9 cellular contexts compared by ENCODE assay signal in genomic region chr14:70887207-70888150, GRCh38. TPM values are rescaled to one million over a fixed set of nuclear protein-coding genes. Genes with fewer than 3 reads are reported as not detected.
A peak's percentile ranks its signal among the peaks of the same experiment; 100 is the strongest.
DNase-seq lines count a peak whose midpoint lies in the region; ATAC-seq, FAIRE-seq and TF ChIP-seq lines count a peak whose summit lies in the region.
"Had no signal": no experiment of that assay in that cellular context is flagged by ENCODE, and none has a peak within 500 bp of the region (broad histone marks: within the 10 kb centered on the region; RNA-seq: fewer than 3 reads in every experiment).

No MANE protein-coding gene starts in this region.

- no peaks in the 10 kb centered on the region for H3K36me3 ChIP-seq in GM12878 (ENCODE audit: control insufficient read depth in 2 of 2, insufficient read depth in 2 of 2, low read length in 1 of 2)

- ATAC-seq in activated CD4-positive, alpha-beta T cell treated with anti-CD3 and anti-CD28 coated beads for 36 hours = peak; percentile 26
- peak; percentile 35 for ATAC-seq in HG03135 (IDR thresholded peaks at IDR 0.05; ENCODE audit: unreplicated experiment)
- peak; percentile 72 for ATAC-seq in GM12878
- ATAC-seq in Right ventricle myocardium inferior = no peak

- peak overlapping the region; percentile 57 for H3K9ac ChIP-seq in GM12878 (ENCODE audit: control insufficient read depth, insufficient read depth, low read length)

- SMC1A ChIA-PET in GM12878 (lab: Charles Lee; ENCODE audit: uncharacterized antibody, unreplicated experiment) = interaction anchor here (0.9 to 9.8 kb wide), 21 partner anchors 7 to 231 kb away, joined by 3 to 89 read pairs (median 5); partner anchors contain the start of gene PCNX1

- H3K4me1 ChIP-seq in GM12878 (ENCODE audit: control insufficient read depth, insufficient read depth, low read length) = peaks cover 63% of the 10 kb centered on the region

- DNase-seq in activated CD4-positive, alpha-beta T cell treated with anti-CD3 and anti-CD28 coated beads for 36 hours = no peak
- no peak for DNase-seq in activated CD4-positive, alpha-beta T cell treated with anti-CD3 and anti-CD28 coated beads for 48 hours
- peak; percentile 71 for DNase-seq in GM12878 (ENCODE audit: low read depth, low spot score)
- DNase-seq in cortex of kidney (lab: John Stamatoyannopoulos, UW) = no peak
- DNase-seq in type B pancreatic cell (ENCODE audit: extremely low spot score, unreplicated experiment) = no peak
- DNase-seq in Right ventricle myocardium inferior (ENCODE audit: missing footprints) = no peak

- H3K27ac Mint-ChIP-seq in activated CD4-positive, alpha-beta T cell treated with anti-CD3 and anti-CD28 coated beads for 36 hours = peak overlapping the region; percentile 96
- H3K27ac Mint-ChIP-seq in type B pancreatic cell = no peak overlapping the region

- POLR2A ChIA-PET in activated CD4-positive, alpha-beta T cell treated with anti-CD3 and anti-CD28 coated beads for 36 hours (lab: Charles Lee) = interaction anchor here (0.8 to 5.2 kb wide), 8 partner anchors 15 to 78 kb away, joined by 3 to 44 read pairs (median 5); partner anchors contain the start of genes MAP3K9 and PCNX1
- POLR2A ChIA-PET in GM12878 (lab: Charles Lee) = interaction anchor here (0.8 to 2.1 kb wide), 5 partner anchors 14 to 66 kb away, joined by 3 to 10 read pairs (median 5); partner anchors contain the start of gene PCNX1

- peak; percentile 85 for FAIRE-seq in GM12878 (lab: Jason Lieb, UNC)
- FAIRE-seq: TTC549 had no signal

- no peaks in the 10 kb centered on the region for H3K79me2 ChIP-seq in GM12878 (ENCODE audit: control insufficient read depth, insufficient read depth, low read length)

- in situ Hi-C loops in GM12878 (cut with MboI) = no loop called here

- H3K36me3 Mint-ChIP-seq in activated CD4-positive, alpha-beta T cell treated with anti-CD3 and anti-CD28 coated beads for 36 hours (ENCODE audit: low read depth) = no peaks in the 10 kb centered on the region
- H3K36me3 Mint-ChIP-seq in type B pancreatic cell = no peaks in the 10 kb centered on the region

- no TSS peak for BruUV-seq in GM12878 (replicated peaks; lab: Mats Ljungman, UMichigan)

- TF ChIP-seq EP300 in GM12878 (IDR thresholded peaks at IDR 0.05; ENCODE audit: borderline replicate concordance in 1 of 2, control insufficient read depth in 1 of 2, low read depth in 2 of 2, low read length in 2 of 2) = peak in 1 of 2 experiments; percentile 54; a peak in 1 of 4 replicates

- H3K4me3 Mint-ChIP-seq in activated CD4-positive, alpha-beta T cell treated with anti-CD3 and anti-CD28 coated beads for 36 hours = peak overlapping the region; percentile 55
- H3K4me3 Mint-ChIP-seq in type B pancreatic cell = no peak overlapping the region

- CTCF ChIA-PET in activated CD4-positive, alpha-beta T cell treated with anti-CD3 and anti-CD28 coated beads for 36 hours (lab: Charles Lee) = interaction anchor here (0.7 to 11.4 kb wide), 7 partner anchors 13 to 70 kb away, joined by 3 to 173 read pairs (median 4); partner anchors contain the start of gene PCNX1
- CTCF ChIA-PET in GM12878 (lab: Yijun Ruan, JAX) = interaction anchor here (0.6 to 12.3 kb wide), 12 partner anchors 9 to 264 kb away, joined by 3 to 110 read pairs (median 4); partner anchors contain the start of genes MAP3K9 and PCNX1

- peaks cover under 1% of the 10 kb centered on the region for H3K27me3 Mint-ChIP-seq in activated CD4-positive, alpha-beta T cell treated with anti-CD3 and anti-CD28 coated beads for 36 hours
- H3K27me3 Mint-ChIP-seq in type B pancreatic cell = peaks cover 4% of the 10 kb centered on the region

- TF ChIP-seq RAD21 in GM12878 (IDR thresholded peaks at IDR 0.05; ENCODE audit: insufficient read depth, low read depth, low read length) = no peak

- RAD21 ChIA-PET in GM12878 (lab: Charles Lee; ENCODE audit: unreplicated experiment) = interaction anchor here (0.7 to 4.1 kb wide), 11 partner anchors 14 to 175 kb away, joined by 3 to 17 read pairs (median 4); partner anchors contain the start of genes MAP3K9 and PCNX1

- no peaks in the 10 kb centered on the region for H3K9me3 Mint-ChIP-seq in activated CD4-positive, alpha-beta T cell treated with anti-CD3 and anti-CD28 coated beads for 36 hours (ENCODE audit: low read depth)
- no peaks in the 10 kb centered on the region for H3K9me3 Mint-ChIP-seq in type B pancreatic cell

- H3K9me3 ChIP-seq in GM12878 (replicated peaks; ENCODE audit: control insufficient read depth, insufficient read depth, low read length) = no peaks in the 10 kb centered on the region

- H3K4me2 ChIP-seq in GM12878 (ENCODE audit: control insufficient read depth, insufficient read depth) = peak overlapping the region; percentile 96

- TF ChIP-seq POLR2A in GM12878 (IDR thresholded peaks at IDR 0.05; ENCODE audit: low read depth, low read length) = no peak

- TF ChIP-seq CTCF in GM12878 (IDR thresholded peaks at IDR 0.05 in 2 of 3, conservative IDR thresholded peaks at IDR 0.05 in 1 of 3; ENCODE audit: control insufficient read depth in 2 of 3, extremely low read depth in 1 of 3, insufficient read depth in 1 of 3, low read depth in 3 of 3, low read length in 3 of 3) = no peak
- TF ChIP-seq CTCF in type B pancreatic cell (conservative IDR thresholded peaks at IDR 0.05) = no peak

- H2AFZ ChIP-seq in GM12878 (ENCODE audit: control insufficient read depth, low read depth, low read length) = no peak overlapping the region; the same call in 1 of the 2 replicates

- no peaks in the 10 kb centered on the region for H3K27me3 ChIP-seq in GM12878 (replicated peaks in 1 of 2; ENCODE audit: control insufficient read depth in 2 of 2, insufficient read depth in 2 of 2, low read length in 1 of 2)

- H3K27ac ChIP-seq in GM12878 (ENCODE audit: control insufficient read depth, insufficient read depth) = peak overlapping the region; percentile 98
- H3K27ac ChIP-seq in skin epidermis = peak overlapping the region in 17 of 21 experiments; percentile 14 to 87 (median 62)

- 0% methylated on average over 3 of the region's 3 CpGs for WGBS in GM12878 (ENCODE audit: insufficient coverage, insufficient replicate concordance, low lambda C conversion rate, missing lambda C conversion rate)

- no peaks in the 10 kb centered on the region for H4K20me1 ChIP-seq in GM12878 (ENCODE audit: control insufficient read depth, insufficient read depth)

- H3K4me1 Mint-ChIP-seq in activated CD4-positive, alpha-beta T cell treated with anti-CD3 and anti-CD28 coated beads for 36 hours = peaks cover 80% of the 10 kb centered on the region
- H3K4me1 Mint-ChIP-seq in type B pancreatic cell (ENCODE audit: unreplicated experiment) = peaks cover 9% of the 10 kb centered on the region

- intact Hi-C loops in activated CD4-positive, alpha-beta T cell treated with anti-CD3 and anti-CD28 coated beads for 36 hours (cut with DNase I, micrococcal nuclease) = loop anchor here (1.0 to 10.0 kb wide), 9 partner anchors 15 to 1160 kb away; partner anchors contain the start of genes MAP3K9 (in 1 of the 2) and PCNX1 (in 1 of the 2)
- intact Hi-C loops in GM12878 (cut with micrococcal nuclease; ENCODE audit: unreplicated experiment) = loop anchor here (5.0 kb wide), 1 partner anchor 220 kb away; no protein-coding TSS in a partner anchor
- intact Hi-C loops in Right ventricle myocardium inferior (cut with DNase I) = no loop called here

- H3K4me3 ChIP-seq in GM12878 (peak overlapping the region; percentile 56), skin epidermis (no peak overlapping the region)

TF ChIP-seq in GM12878, 131 proteins besides CTCF, POLR2A, EP300 and RAD21 (continues in another document):
- TF ChIP-seq CBX5 (IDR thresholded peaks at IDR 0.05; ENCODE audit: low read depth) = 0 out of 2 replicates have a peak, but pooled peaks have one; percentile 10
- peak; percentile 80 for TF ChIP-seq SPI1 (IDR thresholded peaks at IDR 0.05; ENCODE audit: borderline replicate concordance, insufficient read depth, low read depth, low read length)
- TF ChIP-seq SKIL (IDR thresholded peaks at IDR 0.05; ENCODE audit: low read depth, poor library complexity, severe bottlenecking) = no peak
- TF ChIP-seq MEF2B (IDR thresholded peaks at IDR 0.05; ENCODE audit: partially characterized antibody, poor library complexity, severe bottlenecking) = peak; percentile 77
- no peak for TF ChIP-seq MXI1 (IDR thresholded peaks at IDR 0.05; ENCODE audit: low read depth, low read length)

RNA-seq across cellular contexts. Expression of gene PCNX1, which starts 19.8 kb away (rescaled TPM):
- 10 to 100 TPM; 38.4 to 57.9 TPM for total RNA-seq in activated CD4-positive, alpha-beta T cell treated with anti-CD3 and anti-CD28 coated beads for 36 hours
- 260 and 270 TPM in 2 replicates for total RNA-seq in GM12878 (2013; cell fraction: nucleolus; rRNA removed)
- total RNA-seq in GM12878 (2014; rRNA removed) (40.4 and 46.5 TPM in 2 replicates), GM12878 (2014; rRNA removed; fragmentation: Illumina TruSeq; extraction: Trizol) (44.3 and 47.1 TPM in 2 replicates), GM12878 (2021) (34.3 and 40.3 TPM in 2 replicates), type B pancreatic cell (ENCODE audit: low replicate concordance) (30.2 and 37.9 TPM in 2 replicates), Right ventricle myocardium inferior (33.6 TPM)
- 6.6 TPM for polyA plus RNA-seq in GM12878 (2011; ENCODE audit: low read depth)
- polyA plus RNA-seq in GM12878 (2011; rRNA removed) (53.9 and 54.8 TPM in 2 replicates), GM12878 (2014; fragmentation: Illumina TruSeq; extraction: Trizol) (23.5 and 33.8 TPM in 2 replicates), GM12878 (2014; fragmentation: Nextera tagmentation; extraction: Ambion mirVana) (1 to 10 TPM; 4.6 to 5.1 TPM), GM12878 (2014; rRNA removed) (16.3 and 17.5 TPM in 2 replicates), GM12878 (2016; fragmentation: Nextera tagmentation; extraction: Ambion mirVana) (1 to 10 TPM; 5.2 to 9.3 TPM)
- polyA plus RNA-seq in GM12878 (2011; cell fraction: cytosol; rRNA removed) = 35.8 and 41.0 TPM in 2 replicates
- 70.6 and 74.4 TPM in 2 replicates for polyA plus RNA-seq in GM12878 (2011; cell fraction: nucleus; rRNA removed)
- polyA plus RNA-seq in GM12878 (2012) = 9.6 and 11.2 TPM in 2 replicates
- polyA minus RNA-seq in GM12878 (2011; rRNA and poly(A)+ RNA removed) = 136 and 171 TPM in 2 replicates
- 46.5 and 51.5 TPM in 2 replicates for polyA minus RNA-seq in GM12878 (2011; cell fraction: cytosol; rRNA and poly(A)+ RNA removed)
- polyA minus RNA-seq in GM12878 (2011; cell fraction: nucleus; rRNA and poly(A)+ RNA removed) = 103 and 146 TPM in 2 replicates
